24 cellular contexts compared by ENCODE assay signal in genomic region chr20:1951436-1952115, GRCh38. TPM values are rescaled to one million over a fixed set of nuclear protein-coding genes. Genes with fewer than 3 reads are reported as not detected.
DNase-seq lines count a peak whose midpoint lies in the region; ATAC-seq, FAIRE-seq and TF ChIP-seq lines count a peak whose summit lies in the region.
"Had no signal": no experiment of that assay in that cellular context is flagged by ENCODE, and none has a peak within 500 bp of the region (broad histone marks: within the 10 kb centered on the region; RNA-seq: fewer than 3 reads in every experiment).

No MANE protein-coding gene starts in this region.

- BruUV-seq in HepG2 (replicated peaks; lab: Mats Ljungman, UMichigan), result no TSS peak

- H3K27me3 ChIP-seq in HepG2 (ENCODE audit: control insufficient read depth in 1 of 2, insufficient read depth in 2 of 2, low read length in 2 of 2) (peaks cover 1 to 23% of the 10 kb centered on the region in 2 experiments; a peak in 4 of 5 replicates), trophoblast cell (ENCODE audit: insufficient read depth, low read length) (no peaks in the 10 kb centered on the region)
- H3K27me3 ChIP-seq: Peyer's patch had no signal

- H4K20me1 ChIP-seq in HepG2 (ENCODE audit: insufficient read depth, low read length), result no peaks in the 10 kb centered on the region

- H3K27me3 Mint-ChIP-seq in stimulated activated memory B cell treated with anti-CD40 and anti-IgM and Interleukin-4, amounts not matched to agents 10 μg/mL and 1 μg/mL and 100 μg/mL, for 72 hours, result no peaks in the 10 kb centered on the region
- H3K27me3 Mint-ChIP-seq: IgD-negative memory B cell had no signal

- H3K23ac ChIP-seq in trophoblast cell (ENCODE audit: low read length), result no peak overlapping the region

- H3K4ac ChIP-seq in trophoblast cell (ENCODE audit: low read depth, low read length), result no peak overlapping the region

- H3K27ac Mint-ChIP-seq in stimulated activated memory B cell treated with anti-CD40 and anti-IgM and Interleukin-4, amounts not matched to agents 10 μg/mL and 1 μg/mL and 100 μg/mL, for 72 hours, result peak overlapping the region; percentile 98

- no peak overlapping the region for H2BK12ac ChIP-seq in trophoblast cell (ENCODE audit: low read length)

- H4K91ac ChIP-seq in trophoblast cell (ENCODE audit: low read depth, low read length), result no peak overlapping the region

- no peak overlapping the region for H2BK5ac ChIP-seq in trophoblast cell (ENCODE audit: low read depth, low read length, poor library complexity)

- no peak for TF ChIP-seq POLR2A in HepG2 (IDR thresholded peaks at IDR 0.05; ENCODE audit: insufficient read depth in 1 of 2, low read depth in 2 of 2, low read length in 2 of 2)

- H3K9ac ChIP-seq in HepG2 (ENCODE audit: insufficient read depth, low read depth, low read length) (no peak overlapping the region), trophoblast cell (ENCODE audit: low read length) (no peak overlapping the region)
- H3K9ac ChIP-seq: GM23248 had no signal

- no peak overlapping the region for H3K4me3 Mint-ChIP-seq in stimulated activated memory B cell treated with anti-CD40 and anti-IgM and Interleukin-4, amounts not matched to agents 10 μg/mL and 1 μg/mL and 100 μg/mL, for 72 hours

- peak; percentile 39 for DNase-seq in NOMO-1 treated with DMSO at 0.1 percent for 48 hours (lab: John Stamatoyannopoulos, UW; ENCODE audit: unreplicated experiment)
- no peak for DNase-seq in NOMO-1 treated with dmso at 0.1 percent for 144 hours (lab: John Stamatoyannopoulos, UW; ENCODE audit: unreplicated experiment)
- peak; percentile 24 for DNase-seq in NCI-H69 (lab: John Stamatoyannopoulos, UW)
- no peak for DNase-seq in HepG2 (ENCODE audit: low spot score)
- DNase-seq in trophoblast cell, result no peak
- DNase-seq in cerebellar nuclear complex (lab: John Stamatoyannopoulos, UW), result no peak
- DNase-seq: 8988T, C1 segment of cervical spinal cord, DMS 273 treated with DMSO at 0.1 percent for 48 hours, GDM1, GM23248, NCI-H1436, NCI-H2029 treated with DMSO at 0.1 percent for 48 hours, NCI-H510A, NCI-H82, Peyer's patch had no signal

- no peak for FAIRE-seq in HepG2 (lab: Jason Lieb, UNC)
- FAIRE-seq: GM12878, GM18507 had no signal

- no peak overlapping the region for H3K14ac ChIP-seq in trophoblast cell (ENCODE audit: low read length)

- H3K4me3 ChIP-seq in HepG2 (replicated peaks in 1 of 3; ENCODE audit: insufficient read depth in 1 of 3, low read depth in 2 of 3, low read length in 3 of 3) (no peak overlapping the region), trophoblast cell (ENCODE audit: low read depth, low read length) (no peak overlapping the region)
- H3K4me3 ChIP-seq: GM12878, GM23248, Peyer's patch had no signal

- H3K27ac ChIP-seq in HepG2 (ENCODE audit: extremely low read length, insufficient read depth, low read length), result no peak overlapping the region
- no peak overlapping the region for H3K27ac ChIP-seq in trophoblast cell (ENCODE audit: low read depth, low read length)
- H3K27ac ChIP-seq: GM23248 had no signal

- no peak overlapping the region for H4K12ac ChIP-seq in trophoblast cell (ENCODE audit: low read depth, low read length)

- H3K36me3 ChIP-seq in HepG2 (replicated peaks in 1 of 2; ENCODE audit: control insufficient read depth in 1 of 2, insufficient read depth in 2 of 2, low read length in 2 of 2) (no peaks in the 10 kb centered on the region), trophoblast cell (ENCODE audit: control insufficient read depth in 1 of 2, insufficient read depth in 2 of 2, low read length in 2 of 2) (no peaks in the 10 kb centered on the region)
- H3K36me3 ChIP-seq: Peyer's patch had no signal

- no peaks in the 10 kb centered on the region for H3K79me1 ChIP-seq in trophoblast cell (ENCODE audit: low read length)

- TF ChIP-seq EP300 in HepG2 (IDR thresholded peaks at IDR 0.05; ENCODE audit: low read depth in 2 of 2, low read length in 2 of 2), result no peak
- no peak for TF ChIP-seq EP300 in HepG2 (CRISPR knock-in tag; IDR thresholded peaks at IDR 0.05; ENCODE audit: borderline replicate concordance)

- H3K9me3 ChIP-seq in HepG2 (ENCODE audit: low read length), result no peaks in the 10 kb centered on the region
- H3K9me3 ChIP-seq in trophoblast cell (ENCODE audit: insufficient read depth, low read depth, low read length), result no peaks in the 10 kb centered on the region
- H3K9me3 ChIP-seq: Peyer's patch had no signal

- H2AFZ ChIP-seq in HepG2 (ENCODE audit: low read length), result no peak overlapping the region
- no peak overlapping the region for H2AFZ ChIP-seq in trophoblast cell (ENCODE audit: insufficient read depth, low read length, poor library complexity)
- H2AFZ ChIP-seq: GM23248 had no signal

- POLR2A ChIA-PET in HepG2 (lab: Yijun Ruan, JAX), result no interaction called here

- WGBS in HepG2 (ENCODE audit: low lambda C conversion rate), result 32% methylated on average over 10 of the region's 11 CpGs
- WGBS in trophoblast cell (ENCODE audit: extremely low coverage, insufficient coverage, insufficient read length), result no CpG with 5 or more reads among the region's 11 CpGs

- TF ChIP-seq RAD21 in HepG2 (CRISPR knock-in tag; IDR thresholded peaks at IDR 0.05), result no peak

- no peaks in the 10 kb centered on the region for H3K9me3 Mint-ChIP-seq in stimulated activated memory B cell treated with anti-CD40 and anti-IgM and Interleukin-4, amounts not matched to agents 10 μg/mL and 1 μg/mL and 100 μg/mL, for 72 hours
- H3K9me3 Mint-ChIP-seq: IgD-negative memory B cell had no signal

- H3K4me2 ChIP-seq in HepG2 (ENCODE audit: low read depth, low read length) (no peak overlapping the region), trophoblast cell (ENCODE audit: low read length) (no peak overlapping the region)

- no peak overlapping the region for H4K8ac ChIP-seq in trophoblast cell (ENCODE audit: low read depth, low read length)

- intact Hi-C loops in HepG2 (cut with micrococcal nuclease; ENCODE audit: unreplicated experiment), result no loop called here

- no peak overlapping the region for H2AK5ac ChIP-seq in trophoblast cell (ENCODE audit: low read length)

- H3K4me1 ChIP-seq in HepG2 (ENCODE audit: insufficient read depth, low read length) (peaks cover 9% of the 10 kb centered on the region), trophoblast cell (ENCODE audit: control insufficient read depth in 1 of 2, insufficient read depth in 2 of 2, low read length in 2 of 2) (peaks cover 2 to 6% of the 10 kb centered on the region in 2 experiments)

- H3K79me2 ChIP-seq in HepG2 (ENCODE audit: insufficient read depth, low read length), result no peaks in the 10 kb centered on the region
- H3K79me2 ChIP-seq in trophoblast cell (ENCODE audit: control insufficient read depth, insufficient read depth, low read length, poor library complexity), result no peaks in the 10 kb centered on the region

- no peak overlapping the region for H3K18ac ChIP-seq in trophoblast cell (ENCODE audit: low read length)

- no peak overlapping the region for H2BK120ac ChIP-seq in trophoblast cell (ENCODE audit: insufficient read depth, low read length, poor library complexity)

- ATAC-seq in HepG2 (no peak), HG02798 (IDR thresholded peaks at IDR 0.05; ENCODE audit: poor library complexity, unreplicated experiment) (no peak)
- no peak for ATAC-seq in stimulated activated memory B cell treated with anti-CD40 and anti-IgM and Interleukin-4, amounts not matched to agents 10 μg/mL and 1 μg/mL and 100 μg/mL, for 72 hours
- ATAC-seq: Right ventricle myocardium inferior had no signal

- CTCF ChIA-PET in HepG2 (lab: Yijun Ruan, JAX; ENCODE audit: low intra/inter-chr PET ratio, low total read pairs), result no interaction called here

- in situ Hi-C loops in HepG2 (cut with HindIII; ENCODE audit: extremely low pct_ligation_motif_present, low pct_unique_long_range_greater_than_20kb), result no loop called here

- no peak for TF ChIP-seq CTCF in HepG2 (CRISPR knock-in tag; IDR thresholded peaks at IDR 0.05)

- no peaks in the 10 kb centered on the region for H3K36me3 Mint-ChIP-seq in stimulated activated memory B cell treated with anti-CD40 and anti-IgM and Interleukin-4, amounts not matched to agents 10 μg/mL and 1 μg/mL and 100 μg/mL, for 72 hours

- peaks cover 49% of the 10 kb centered on the region for H3K4me1 Mint-ChIP-seq in stimulated activated memory B cell treated with anti-CD40 and anti-IgM and Interleukin-4, amounts not matched to agents 10 μg/mL and 1 μg/mL and 100 μg/mL, for 72 hours

RNA-seq across cellular contexts. Expression of gene PDYN, which starts 42.3 kb away (rescaled TPM):
- total RNA-seq in HepG2 (2016; rRNA removed; fragmentation: Illumina TruSeq; extraction: Trizol), result not detected in 2 replicates
- total RNA-seq in HepG2 (2016; cell fraction: cytosol; rRNA removed; fragmentation: Illumina TruSeq; extraction: Trizol; ENCODE audit: low read depth), result not detected in 2 replicates
- total RNA-seq in HepG2 (2016; cell fraction: insoluble cytoplasmic fraction; rRNA removed; fragmentation: Illumina TruSeq; extraction: Trizol), result not detected in 2 replicates
- not detected in 2 replicates for total RNA-seq in HepG2 (2016; cell fraction: membrane; rRNA removed; fragmentation: Illumina TruSeq; extraction: Trizol)
- total RNA-seq in HepG2 (2016; cell fraction: nucleus; rRNA removed; fragmentation: Illumina TruSeq; extraction: Trizol), result not detected in 2 replicates
- polyA plus RNA-seq in HepG2 (2011; rRNA removed), result not detected in 2 replicates
- polyA plus RNA-seq in HepG2 (2011; cell fraction: cytosol; rRNA removed), result not detected in 2 replicates
- polyA plus RNA-seq in HepG2 (2011; cell fraction: nucleus; rRNA removed), result not detected in 2 replicates
- not detected in 2 replicates for polyA plus RNA-seq in HepG2 (2012)
- not detected in 2 replicates for polyA plus RNA-seq in HepG2 (2016; cell fraction: cytosol; fragmentation: Illumina TruSeq; extraction: Trizol; ENCODE audit: low read depth)
- not detected in 2 replicates for polyA plus RNA-seq in HepG2 (2016; cell fraction: insoluble cytoplasmic fraction; fragmentation: Illumina TruSeq; extraction: Trizol; ENCODE audit: low read depth)
- not detected in 2 replicates for polyA plus RNA-seq in HepG2 (2016; cell fraction: membrane; fragmentation: Illumina TruSeq; extraction: Trizol; ENCODE audit: low read depth)
- not detected in 2 replicates for polyA plus RNA-seq in HepG2 (2016; cell fraction: nucleus; fragmentation: Illumina TruSeq; extraction: Trizol; ENCODE audit: insufficient read depth, low read depth)
- polyA minus RNA-seq in HepG2 (2011; rRNA and poly(A)+ RNA removed; ENCODE audit: low replicate concordance), result not detected in 2 replicates
- not detected in 2 replicates for polyA minus RNA-seq in HepG2 (2011; cell fraction: cytosol; rRNA and poly(A)+ RNA removed)
- polyA minus RNA-seq in HepG2 (2011; cell fraction: nucleus; rRNA and poly(A)+ RNA removed), result not detected in 2 replicates
- not detected in 2 replicates for polyA plus RNA-seq in trophoblast cell (2013)
- total RNA-seq: GM12878, GM23248, HT1080, LHCN-M2, Peyer's patch, Right ventricle myocardium inferior had no signal
- polyA plus RNA-seq: GM12878, GM23248, IgD-negative memory B cell had no signal

RNA-seq across cellular contexts. Expression of gene SIRPA, which starts 56.4 kb away (rescaled TPM):
- 13.1 and 17.6 TPM in 2 replicates for total RNA-seq in HepG2 (2016; rRNA removed; fragmentation: Illumina TruSeq; extraction: Trizol)
- 7.1 and 7.6 TPM in 2 replicates for total RNA-seq in HepG2 (2016; cell fraction: cytosol; rRNA removed; fragmentation: Illumina TruSeq; extraction: Trizol; ENCODE audit: low read depth)
- total RNA-seq in HepG2 (2016; cell fraction: insoluble cytoplasmic fraction; rRNA removed; fragmentation: Illumina TruSeq; extraction: Trizol), result 12.0 and 17.3 TPM in 2 replicates
- 23.3 and 25.2 TPM in 2 replicates for total RNA-seq in HepG2 (2016; cell fraction: membrane; rRNA removed; fragmentation: Illumina TruSeq; extraction: Trizol)
- 17.5 and 21.7 TPM in 2 replicates for total RNA-seq in HepG2 (2016; cell fraction: nucleus; rRNA removed; fragmentation: Illumina TruSeq; extraction: Trizol)
- 6.8 and 7.2 TPM in 2 replicates for polyA plus RNA-seq in HepG2 (2011; rRNA removed)
- polyA plus RNA-seq in HepG2 (2011; cell fraction: cytosol; rRNA removed), result 5.4 and 6.5 TPM in 2 replicates
- 9.1 and 9.3 TPM in 2 replicates for polyA plus RNA-seq in HepG2 (2011; cell fraction: nucleus; rRNA removed)
- 2.7 and 4.8 TPM in 2 replicates for polyA plus RNA-seq in HepG2 (2012)
- polyA plus RNA-seq in HepG2 (2016; cell fraction: cytosol; fragmentation: Illumina TruSeq; extraction: Trizol; ENCODE audit: low read depth), result 20.1 and 21.9 TPM in 2 replicates
- polyA plus RNA-seq in HepG2 (2016; cell fraction: insoluble cytoplasmic fraction; fragmentation: Illumina TruSeq; extraction: Trizol; ENCODE audit: low read depth), result 23.3 and 30.2 TPM in 2 replicates
- polyA plus RNA-seq in HepG2 (2016; cell fraction: membrane; fragmentation: Illumina TruSeq; extraction: Trizol; ENCODE audit: low read depth), result 44.9 and 45.6 TPM in 2 replicates
- polyA plus RNA-seq in HepG2 (2016; cell fraction: nucleus; fragmentation: Illumina TruSeq; extraction: Trizol; ENCODE audit: insufficient read depth, low read depth), result 53.5 and 55.1 TPM in 2 replicates
- polyA minus RNA-seq in HepG2 (2011; rRNA and poly(A)+ RNA removed; ENCODE audit: low replicate concordance), result 0.05 and 6.2 TPM in 2 replicates
- polyA minus RNA-seq in HepG2 (2011; cell fraction: cytosol; rRNA and poly(A)+ RNA removed), result 2.5 and 3.8 TPM in 2 replicates
- polyA minus RNA-seq in HepG2 (2011; cell fraction: nucleus; rRNA and poly(A)+ RNA removed), result 2.4 and 2.6 TPM in 2 replicates
- polyA plus RNA-seq in trophoblast cell (2013), result 15.7 and 15.8 TPM in 2 replicates

Comparison
In these comparisons a context has a peak if more than half of its experiments do, and no peak if none do; other contexts are left out.
1. DNase-seq: peak in NOMO-1 treated with DMSO at 0.1 percent for 48 hours (single experiment) and NCI-H69 (single experiment); none in NOMO-1 treated with dmso at 0.1 percent for 144 hours (single experiment), HepG2 (single experiment), trophoblast cell (0 of 2) and cerebellar nuclear complex (0 of 2).